Comparison of ENCODE assay signal across 9 cellular contexts in the genomic region with DNA sequence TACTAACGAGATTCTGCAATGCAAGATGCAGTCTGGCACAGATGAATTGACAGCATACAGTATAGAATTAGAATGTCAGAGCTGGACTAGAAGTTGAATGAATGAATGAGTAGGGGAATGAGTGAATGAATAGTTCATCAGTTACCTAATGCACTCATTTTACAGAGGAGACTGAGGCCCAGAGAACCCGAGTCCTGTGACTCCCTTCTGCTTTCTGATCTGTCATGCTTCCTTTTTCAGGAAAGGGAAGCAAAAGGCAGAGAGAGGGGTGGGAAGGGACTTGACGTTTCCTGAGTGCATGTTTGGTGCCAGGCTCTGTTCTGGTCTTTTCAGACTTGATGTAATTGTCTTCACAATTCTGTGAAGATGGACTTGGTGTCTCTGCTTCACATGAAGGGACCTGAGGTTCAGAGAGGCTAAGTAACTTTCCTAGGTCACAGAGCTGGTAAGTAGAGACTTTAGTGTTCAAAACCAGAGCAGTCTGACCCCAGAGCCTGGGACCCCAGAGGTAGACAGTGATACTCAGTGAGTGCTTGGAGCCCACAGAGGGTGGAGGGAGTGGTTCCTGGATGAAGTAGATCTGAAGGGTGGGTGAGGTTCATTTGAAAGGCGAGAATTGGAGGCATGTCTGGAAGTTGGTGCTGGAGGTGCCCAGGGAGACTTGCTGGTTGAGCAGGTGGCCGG. TPM values are rescaled to one million over a fixed set of nuclear protein-coding genes. Genes with fewer than 3 reads are reported as not detected.
DNase-seq lines count a peak whose midpoint lies in the region; ATAC-seq, FAIRE-seq and TF ChIP-seq lines count a peak whose summit lies in the region.
"Had no signal": no experiment of that assay in that cellular context is flagged by ENCODE, and none has a peak within 500 bp of the region (broad histone marks: within the 10 kb centered on the region; RNA-seq: fewer than 3 reads in every experiment).

No MANE protein-coding gene starts in this region.

- H3K9me3 ChIP-seq in HUES64 (ENCODE audit: insufficient read depth, low read depth, low read length) = no peaks in the 10 kb centered on the region

- POLR2A ChIA-PET in activated CD8-positive, alpha-beta T cell treated with anti-CD3 and anti-CD28 coated beads, Interleukin-2, amount 10 ng/mL, durations not matched to agents 7 days and 5 days (lab: Charles Lee) = no interaction called here

- H3K27me3 ChIP-seq in HUES64 (ENCODE audit: insufficient read depth, low read length) = no peaks in the 10 kb centered on the region

- peak; percentile 22 for ATAC-seq in activated CD8-positive, alpha-beta T cell treated with anti-CD3 and anti-CD28 coated beads, Interleukin-2, amount 10 ng/mL, durations not matched to agents 7 days and 5 days
- no peak for ATAC-seq in esophagus mucosa

- peaks cover 9% of the 10 kb centered on the region for H3K4me1 Mint-ChIP-seq in activated CD8-positive, alpha-beta T cell treated with anti-CD3 and anti-CD28 coated beads, Interleukin-2, amount 10 ng/mL, durations not matched to agents 7 days and 5 days (ENCODE audit: low read depth)

- 54% methylated on average over 5 of the region's 5 CpGs for WGBS in HUES64

- H3K4me1 ChIP-seq in HUES64 (ENCODE audit: insufficient read depth, low read length) = peaks cover 10% of the 10 kb centered on the region; the same call in 1 of the 2 replicates

- H3K27me3 Mint-ChIP-seq in activated CD8-positive, alpha-beta T cell treated with anti-CD3 and anti-CD28 coated beads, Interleukin-2, amount 10 ng/mL, durations not matched to agents 7 days and 5 days (ENCODE audit: low read depth) = peaks cover 41% of the 10 kb centered on the region

- no peaks in the 10 kb centered on the region for H3K36me3 Mint-ChIP-seq in activated CD8-positive, alpha-beta T cell treated with anti-CD3 and anti-CD28 coated beads, Interleukin-2, amount 10 ng/mL, durations not matched to agents 7 days and 5 days (ENCODE audit: low read depth)

- no peak for TF ChIP-seq CTCF in D721Med (IDR thresholded peaks at IDR 0.05; ENCODE audit: insufficient read depth, missing control alignments)

- no peak overlapping the region for H3K4me3 Mint-ChIP-seq in activated CD8-positive, alpha-beta T cell treated with anti-CD3 and anti-CD28 coated beads, Interleukin-2, amount 10 ng/mL, durations not matched to agents 7 days and 5 days

- no peak overlapping the region for H3K27ac Mint-ChIP-seq in activated CD8-positive, alpha-beta T cell treated with anti-CD3 and anti-CD28 coated beads, Interleukin-2, amount 10 ng/mL, durations not matched to agents 7 days and 5 days

- no peak overlapping the region for H3K4me3 ChIP-seq in HUES64 (ENCODE audit: low read length)

- no peaks in the 10 kb centered on the region for H3K9me3 Mint-ChIP-seq in activated CD8-positive, alpha-beta T cell treated with anti-CD3 and anti-CD28 coated beads, Interleukin-2, amount 10 ng/mL, durations not matched to agents 7 days and 5 days (ENCODE audit: insufficient read depth)

- no peak overlapping the region for H3K9ac ChIP-seq in HUES64 (ENCODE audit: low read depth, low read length)

- H3K36me3 ChIP-seq in HUES64 (ENCODE audit: insufficient read depth, low read length) = peaks cover 12% of the 10 kb centered on the region

- peak; percentile 6 for FAIRE-seq in D721Med (lab: Jason Lieb, UNC)

- peak overlapping the region; percentile 0; the same call in 1 of the 2 replicates for H3K27ac ChIP-seq in HUES64 (ENCODE audit: low read depth, low read length)

- DNase-seq in D721Med (ENCODE audit: insufficient read length, low spot score) (no peak), midbrain (lab: John Stamatoyannopoulos, UW) (peak; percentile 27), DMS 273 treated with DMSO at 0.1 percent for 48 hours (lab: John Stamatoyannopoulos, UW) (no peak)
- DNase-seq in activated CD8-positive, alpha-beta T cell treated with anti-CD3 and anti-CD28 coated beads, Interleukin-2, amount 10 ng/mL, durations not matched to agents 7 days and 5 days = no peak
- no peak for DNase-seq in activated CD8-positive, alpha-beta memory T cell treated with anti-CD3 and anti-CD28 coated beads, Interleukin-2, amount 50 U/mL, for 4 hours
- DNase-seq in stimulated activated CD4-positive, alpha-beta T cell treated with anti-CD3 and anti-CD28 coated beads, Interleukin-15, amount 100 ng/mL, for 24 hours = no peak

- CTCF ChIA-PET in activated CD8-positive, alpha-beta T cell treated with anti-CD3 and anti-CD28 coated beads, Interleukin-2, amount 10 ng/mL, durations not matched to agents 7 days and 5 days (lab: Charles Lee) = interaction anchor here (0.9 to 17.6 kb wide), 19 partner anchors 9 to 231 kb away, joined by 3 to 534 read pairs (median 5); partner anchors contain the start of genes LMNA and SMG5

RNA-seq across cellular contexts. Expression of gene MEX3A, which starts 8.0 kb away (rescaled TPM):
- 41.6 TPM for polyA plus RNA-seq in HUES64 (2013, experiment 1 of 2)
- 47.7 TPM for polyA plus RNA-seq in HUES64 (2013, experiment 2 of 2)
- total RNA-seq in activated CD8-positive, alpha-beta T cell treated with anti-CD3 and anti-CD28 coated beads, Interleukin-2, amount 10 ng/mL, durations not matched to agents 7 days and 5 days = under 1 TPM; 0.05 TPM
- 1.7 TPM for total RNA-seq in esophagus mucosa

RNA-seq across cellular contexts. Expression of gene LMNA, which starts 24.2 kb away (rescaled TPM):
- polyA plus RNA-seq in HUES64 (2013, experiment 1 of 2) = 30.5 TPM
- polyA plus RNA-seq in HUES64 (2013, experiment 2 of 2) = 31.3 TPM
- 10 to 100 TPM in 1 of 2 experiments, 1 to 10 TPM in 1; 8.5 to 10.3 TPM for total RNA-seq in activated CD8-positive, alpha-beta T cell treated with anti-CD3 and anti-CD28 coated beads, Interleukin-2, amount 10 ng/mL, durations not matched to agents 7 days and 5 days
- total RNA-seq in esophagus mucosa = 315 TPM

RNA-seq across cellular contexts. Expression of gene RAB25, which starts 29.3 kb away (rescaled TPM):
- polyA plus RNA-seq in HUES64 (2013, experiment 1 of 2) = 17.1 TPM
- 21.3 TPM for polyA plus RNA-seq in HUES64 (2013, experiment 2 of 2)
- total RNA-seq in activated CD8-positive, alpha-beta T cell treated with anti-CD3 and anti-CD28 coated beads, Interleukin-2, amount 10 ng/mL, durations not matched to agents 7 days and 5 days = under 1 TPM in 1 of 2 experiments, not detected in 1; 0.50 TPM
- total RNA-seq in esophagus mucosa = 420 TPM
- total RNA-seq: myocyte had no signal

RNA-seq across cellular contexts. Expression of gene LAMTOR2, which starts 35.7 kb away (rescaled TPM):
- 66.4 TPM for polyA plus RNA-seq in HUES64 (2013, experiment 1 of 2)
- polyA plus RNA-seq in HUES64 (2013, experiment 2 of 2) = 72.2 TPM
- 10 to 100 TPM; 72.4 to 74.1 TPM for total RNA-seq in activated CD8-positive, alpha-beta T cell treated with anti-CD3 and anti-CD28 coated beads, Interleukin-2, amount 10 ng/mL, durations not matched to agents 7 days and 5 days
- 62.3 TPM for total RNA-seq in esophagus mucosa

RNA-seq across cellular contexts. Expression of gene UBQLN4, which starts 36.7 kb away (rescaled TPM):
- 41.6 TPM for polyA plus RNA-seq in HUES64 (2013, experiment 1 of 2)
- polyA plus RNA-seq in HUES64 (2013, experiment 2 of 2) = 41.3 TPM
- total RNA-seq in activated CD8-positive, alpha-beta T cell treated with anti-CD3 and anti-CD28 coated beads, Interleukin-2, amount 10 ng/mL, durations not matched to agents 7 days and 5 days = 10 to 100 TPM; 32.8 to 33.3 TPM
- 23.0 TPM for total RNA-seq in esophagus mucosa

Comparison
In these comparisons a context has a peak if more than half of its experiments do, and no peak if none do; other contexts are left out.
1. RNA of gene LMNA, which starts 24.2 kb away (total RNA-seq): 315 TPM in esophagus mucosa (single experiment); 8.5 to 10.3 TPM in activated CD8-positive, alpha-beta T cell treated with anti-CD3 and anti-CD28 coated beads, Interleukin-2, amount 10 ng/mL, durations not matched to agents 7 days and 5 days; every median in the first group is over 10 times any median in the second.
2. RNA of gene RAB25, which starts 29.3 kb away (total RNA-seq): 420 TPM in esophagus mucosa (single experiment); 0.50 TPM in activated CD8-positive, alpha-beta T cell treated with anti-CD3 and anti-CD28 coated beads, Interleukin-2, amount 10 ng/mL, durations not matched to agents 7 days and 5 days; every median in the first group is over 100 times any median in the second.